In the genomic region with DNA sequence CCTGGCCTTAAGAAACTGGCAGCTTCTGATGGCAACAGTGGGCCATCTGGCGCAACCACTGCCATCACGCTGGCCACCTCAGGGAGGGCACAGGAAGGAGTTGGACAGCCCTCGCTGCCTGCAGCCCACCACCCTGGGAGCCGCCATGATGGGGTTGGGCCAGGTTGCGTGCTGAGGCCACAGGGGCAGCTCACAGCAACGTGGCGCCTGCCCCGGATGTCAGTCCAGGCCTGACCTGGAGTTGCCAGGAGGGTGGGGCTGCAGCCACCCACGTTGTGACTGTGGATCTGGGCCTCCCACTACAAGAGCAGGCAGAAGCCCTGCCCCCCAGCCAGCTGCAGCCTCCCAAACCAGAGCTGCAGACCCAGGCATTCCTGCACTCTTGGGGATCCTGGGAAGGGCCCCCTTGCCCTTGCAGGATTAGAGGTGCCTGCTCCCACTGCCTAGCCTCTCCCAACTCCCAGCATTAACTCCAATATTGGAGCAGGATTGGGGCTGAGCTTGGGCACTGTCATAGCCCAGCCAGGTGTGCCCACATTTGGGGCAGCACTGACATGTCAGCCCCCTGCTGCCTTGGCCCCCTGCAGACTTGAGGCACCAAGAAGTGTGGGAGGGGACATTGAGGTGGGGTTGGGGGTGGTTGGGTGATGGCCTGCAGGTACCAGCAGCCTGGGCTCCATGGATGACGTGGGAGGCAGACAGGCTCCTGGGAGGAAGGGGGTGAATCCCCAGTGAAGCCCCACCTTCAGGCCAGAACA, we compare ENCODE assay signal across 18 cellular contexts.
DNase-seq lines count a peak whose midpoint lies in the region; ATAC-seq and TF ChIP-seq lines count a peak whose summit lies in the region.
"Had no signal": no experiment of that assay in that cellular context is flagged by ENCODE, and none has a peak within 500 bp of the region (broad histone marks: within the 10 kb centered on the region; RNA-seq: fewer than 3 reads in every experiment).

No MANE protein-coding gene starts in this region.

- H2BK20ac ChIP-seq in IMR-90 (ENCODE audit: low read depth, low read length) = no peak overlapping the region

- H3K14ac ChIP-seq in IMR-90 (replicated peaks; ENCODE audit: low read depth, low read length) = no peak overlapping the region

- no peaks in the 10 kb centered on the region for H3K4me1 ChIP-seq in IMR-90 (ENCODE audit: control insufficient read depth, insufficient read depth, low read length)
- no peaks in the 10 kb centered on the region for H3K4me1 ChIP-seq in lower lobe of right lung
- H3K4me1 ChIP-seq in aorta (ENCODE audit: control insufficient read depth in 1 of 2, insufficient read depth in 2 of 2, low read length in 2 of 2) = no peaks in the 10 kb centered on the region
- H3K4me1 ChIP-seq in effector memory CD4-positive, alpha-beta T cell (ENCODE audit: control insufficient read depth, insufficient read depth, low read length, poor library complexity, severe bottlenecking) = no peaks in the 10 kb centered on the region
- H3K4me1 ChIP-seq: A549 had no signal

- H2BK5ac ChIP-seq in IMR-90 (ENCODE audit: low read depth, low read length, poor library complexity, severe bottlenecking) = no peak overlapping the region

- TF ChIP-seq RAD21 in IMR-90 (IDR thresholded peaks at IDR 0.05; ENCODE audit: low read length) = no peak

- no peak overlapping the region for H3K9ac ChIP-seq in IMR-90 (ENCODE audit: low read depth, low read length)

- H3K9me3 Mint-ChIP-seq in stimulated activated effector memory CD8-positive, alpha-beta T cell treated with anti-CD3 and anti-CD28 coated beads, Interleukin-12 subunit alpha, Interleukin-12 subunit beta, amount 100 ng/mL, for 72 hours = no peaks in the 10 kb centered on the region

- in situ Hi-C loops in IMR-90 (cut with MboI; ENCODE audit: low sequenced_read_pairs) = no loop called here

- H2AK9ac ChIP-seq in IMR-90 (replicated peaks; ENCODE audit: low read depth, low read length, poor library complexity) = no peak overlapping the region

- H3K4me1 Mint-ChIP-seq in stimulated activated effector memory CD8-positive, alpha-beta T cell treated with anti-CD3 and anti-CD28 coated beads, Interleukin-12 subunit alpha, Interleukin-12 subunit beta, amount 100 ng/mL, for 72 hours = no peaks in the 10 kb centered on the region

- intact Hi-C loops in IMR-90 (cut with micrococcal nuclease) (loop anchor here (10.0 kb wide), 1 partner anchor 106 kb away; no protein-coding TSS in a partner anchor), lower lobe of right lung (cut with DNase I) (no loop called here), aorta (cut with DNase I) (no loop called here)

- no peak for ATAC-seq in IMR-90 (ENCODE audit: low read depth)
- peak; percentile 12 to 39 for ATAC-seq in lower lobe of right lung
- peak; percentile 25 for ATAC-seq in stimulated activated effector memory CD8-positive, alpha-beta T cell treated with anti-CD3 and anti-CD28 coated beads, Interleukin-12 subunit alpha, Interleukin-12 subunit beta, amount 100 ng/mL, for 72 hours
- ATAC-seq in aorta (ENCODE audit: low FRiP score) = peak; percentile 22
- ATAC-seq: A549, K562 had no signal

- no peak overlapping the region for H4K91ac ChIP-seq in IMR-90 (ENCODE audit: insufficient read depth, low read depth, low read length)

- H4K20me1 ChIP-seq in IMR-90 (ENCODE audit: insufficient read depth, low read length) = no peaks in the 10 kb centered on the region

- no peaks in the 10 kb centered on the region for H3K36me3 Mint-ChIP-seq in stimulated activated effector memory CD8-positive, alpha-beta T cell treated with anti-CD3 and anti-CD28 coated beads, Interleukin-12 subunit alpha, Interleukin-12 subunit beta, amount 100 ng/mL, for 72 hours

- no peak overlapping the region for H3K4ac ChIP-seq in IMR-90 (ENCODE audit: low read depth, low read length)

- H3K27ac ChIP-seq in IMR-90 (ENCODE audit: insufficient read depth, low read length) (no peak overlapping the region), lower lobe of right lung (no peak overlapping the region), aorta (ENCODE audit: low read depth in 1 of 2, low read length in 2 of 2) (no peak overlapping the region)
- H3K27ac ChIP-seq in effector memory CD4-positive, alpha-beta T cell (ENCODE audit: insufficient read depth, low read length, poor library complexity, severe bottlenecking) = no peak overlapping the region
- H3K27ac ChIP-seq: 22Rv1, A549, C4-2B, HL-60 had no signal

- no peak overlapping the region for H3K27ac Mint-ChIP-seq in stimulated activated effector memory CD8-positive, alpha-beta T cell treated with anti-CD3 and anti-CD28 coated beads, Interleukin-12 subunit alpha, Interleukin-12 subunit beta, amount 100 ng/mL, for 72 hours
- H3K27ac Mint-ChIP-seq: CD4-positive, alpha-beta T cell had no signal

- H2BK120ac ChIP-seq in IMR-90 (ENCODE audit: low read depth, low read length) = no peak overlapping the region

- no peaks in the 10 kb centered on the region for H3K79me1 ChIP-seq in IMR-90 (ENCODE audit: low read depth in 1 of 2, low read length in 2 of 2)

- H4K8ac ChIP-seq in IMR-90 (ENCODE audit: low read depth in 2 of 2, low read length in 2 of 2) = no peak overlapping the region

- no peak overlapping the region for H3K4me3 Mint-ChIP-seq in stimulated activated effector memory CD8-positive, alpha-beta T cell treated with anti-CD3 and anti-CD28 coated beads, Interleukin-12 subunit alpha, Interleukin-12 subunit beta, amount 100 ng/mL, for 72 hours
- H3K4me3 Mint-ChIP-seq: CD4-positive, alpha-beta T cell had no signal

- TF ChIP-seq CTCF in IMR-90 (conservative IDR thresholded peaks at IDR 0.05; ENCODE audit: low read depth, low read length) (no peak), lower lobe of right lung (IDR thresholded peaks at IDR 0.05) (no peak)

- CTCF ChIA-PET in IMR-90 (lab: Yijun Ruan, JAX) = no interaction called here

- no peak overlapping the region for H2BK15ac ChIP-seq in IMR-90 (ENCODE audit: low read depth, low read length)

- BruUV-seq in IMR-90 (replicated peaks; lab: Mats Ljungman, UMichigan) = no TSS peak

- 70% methylated on average over 4 of the region's 10 CpGs; no CpG with 5 or more reads in 1 of the 2 experiments for WGBS in IMR-90 (ENCODE audit: extremely low coverage in 2 of 2, insufficient read length in 1 of 2), 2 experiments
- WGBS in aorta, 2 donors = 82 to 84% methylated on average over 10 of the region's 10 CpGs

- H4K5ac ChIP-seq in IMR-90 (ENCODE audit: low read depth, low read length) = no peak overlapping the region

- no peaks in the 10 kb centered on the region for H3K9me3 ChIP-seq in IMR-90 (ENCODE audit: control insufficient read depth, insufficient read depth, low read length)
- H3K9me3 ChIP-seq in lower lobe of right lung = no peaks in the 10 kb centered on the region
- H3K9me3 ChIP-seq in aorta (ENCODE audit: control insufficient read depth, low read length) = no peaks in the 10 kb centered on the region
- H3K9me3 ChIP-seq in effector memory CD4-positive, alpha-beta T cell (ENCODE audit: control insufficient read depth, low read length) = no peaks in the 10 kb centered on the region
- H3K9me3 ChIP-seq: A549 had no signal

- dilution Hi-C loops in IMR-90 (cut with HindIII; ENCODE audit: low sequenced_read_pairs, unreplicated experiment) = no loop called here

- no peaks in the 10 kb centered on the region for H3K9me1 ChIP-seq in IMR-90 (ENCODE audit: insufficient read depth, low read length)

- no peaks in the 10 kb centered on the region for H3K36me3 ChIP-seq in IMR-90 (ENCODE audit: control insufficient read depth, insufficient read depth, low read length)
- no peaks in the 10 kb centered on the region for H3K36me3 ChIP-seq in lower lobe of right lung
- no peaks in the 10 kb centered on the region for H3K36me3 ChIP-seq in aorta (ENCODE audit: control insufficient read depth in 1 of 2, insufficient read depth in 2 of 2, low read length in 1 of 2)
- H3K36me3 ChIP-seq in effector memory CD4-positive, alpha-beta T cell (ENCODE audit: control insufficient read depth, insufficient read depth, low read length) = no peaks in the 10 kb centered on the region
- H3K36me3 ChIP-seq: HAP-1 had no signal

- H3K56ac ChIP-seq in IMR-90 (ENCODE audit: extremely low read depth, insufficient read depth, low read length) = no peak overlapping the region

- TF ChIP-seq POLR2A in IMR-90 (IDR thresholded peaks at IDR 0.05; ENCODE audit: low read depth, low read length) = no peak

- H3K27me3 ChIP-seq in IMR-90 (ENCODE audit: control insufficient read depth, insufficient read depth, low read length) (no peaks in the 10 kb centered on the region), lower lobe of right lung (ENCODE audit: low read depth) (no peaks in the 10 kb centered on the region), aorta (ENCODE audit: control insufficient read depth in 1 of 2, insufficient read depth in 2 of 2, low read length in 1 of 2) (no peaks in the 10 kb centered on the region)
- H3K27me3 ChIP-seq in effector memory CD4-positive, alpha-beta T cell (replicated peaks; ENCODE audit: control insufficient read depth, insufficient read depth, low read length, poor library complexity, severe bottlenecking) = no peaks in the 10 kb centered on the region

- no peak overlapping the region for H3K4me2 ChIP-seq in IMR-90 (ENCODE audit: low read depth, low read length)
- H3K4me2 ChIP-seq: A549 had no signal

- H2AFZ ChIP-seq in IMR-90 (replicated peaks; ENCODE audit: low read length, poor library complexity) = peak overlapping the region; percentile 11

- H3K4me3 ChIP-seq in IMR-90 (ENCODE audit: insufficient read depth, low read depth, low read length) = no peak overlapping the region
- no peak overlapping the region for H3K4me3 ChIP-seq in lower lobe of right lung
- H3K4me3 ChIP-seq in aorta (ENCODE audit: low read length in 2 of 2) = no peak overlapping the region
- H3K4me3 ChIP-seq in effector memory CD4-positive, alpha-beta T cell (ENCODE audit: insufficient read depth, low read depth, low read length, poor library complexity, severe bottlenecking) = no peak overlapping the region
- H3K4me3 ChIP-seq: A549, HAP-1, K562 had no signal

- H2AK5ac ChIP-seq in IMR-90 (ENCODE audit: low read depth, low read length) = no peak overlapping the region

- DNase-seq in IMR-90 = no peak
- no peak for DNase-seq in lower lobe of right lung
- no peak for DNase-seq in stimulated activated effector memory CD8-positive, alpha-beta T cell treated with anti-CD3 and anti-CD28 coated beads, Interleukin-12 subunit alpha, Interleukin-12 subunit beta, amount 100 ng/mL, for 72 hours (ENCODE audit: low spot score in 2 of 2)
- no peak for DNase-seq in aorta
- no peak for DNase-seq in NCI-H1694 (lab: John Stamatoyannopoulos, UW)
- no peak for DNase-seq in effector memory CD4-positive, alpha-beta T cell
- no peak for DNase-seq in SW480 (ENCODE audit: low spot score)
- DNase-seq: AML-193; CD4-positive, alpha-beta T cell; DMS153; DMS79; GDM1 had no signal

- POLR2A ChIA-PET in IMR-90 (lab: Charles Lee; ENCODE audit: unreplicated experiment) = no interaction called here

- no peak overlapping the region for H3K18ac ChIP-seq in IMR-90 (ENCODE audit: low read depth, low read length)

- H3K23ac ChIP-seq in IMR-90 (ENCODE audit: low read depth, low read length) = no peak overlapping the region

TF ChIP-seq in IMR-90, 13 proteins besides CTCF, POLR2A, EP300 and RAD21 (continues in another document):
- TF ChIP-seq FOS (IDR thresholded peaks at IDR 0.05; ENCODE audit: low read depth, low read length) (no peak), BHLHE40 (IDR thresholded peaks at IDR 0.05; ENCODE audit: low read depth, low read length) (no peak), NFE2L2 (IDR thresholded peaks at IDR 0.05; ENCODE audit: low read depth, low read length) (no peak)
